10 cellular contexts compared by ENCODE assay signal in genomic region chr9:79257215-79257614, GRCh38.
DNase-seq lines count a peak whose midpoint lies in the region; ATAC-seq and TF ChIP-seq lines count a peak whose summit lies in the region.
"Had no signal": no experiment of that assay in that cellular context is flagged by ENCODE, and none has a peak within 500 bp of the region (broad histone marks: within the 10 kb centered on the region; RNA-seq: fewer than 3 reads in every experiment).

No MANE protein-coding gene starts in this region.

- intact Hi-C loops in dorsolateral prefrontal cortex (cut with DNase I), result loop anchor here in 1 of 2 donors (10.0 kb wide), 1 partner anchor 812 kb away; no protein-coding TSS in a partner anchor

- DNase-seq in A172 (ENCODE audit: low spot score), result peak; percentile 18
- peak; percentile 83 for DNase-seq in HEK293T (ENCODE audit: extremely low spot score)
- DNase-seq in dorsolateral prefrontal cortex, result peak in 3 of 10 donors; percentile 36 to 44 (median 38)
- no peak for DNase-seq in KBM-7
- DNase-seq in COLO668 (lab: John Stamatoyannopoulos, UW; ENCODE audit: unreplicated experiment), result no peak

- ATAC-seq in GM19395 (IDR thresholded peaks at IDR 0.05; ENCODE audit: unreplicated experiment), result no peak
- ATAC-seq in esophagus mucosa, result no peak
- ATAC-seq: activated T-helper 17 cell treated with anti-CD3 and anti-CD28 coated beads, Interleukin-2, amount 50 U/mL, for 72 hours; GM12878 had no signal

- H3K4me3 ChIP-seq in dorsolateral prefrontal cortex, result peak overlapping the region in 58 of 59 donors; percentile 2 to 62 (median 42)
- H3K4me3 ChIP-seq in mucosa of rectum (ENCODE audit: low read length in 2 of 2), result peak overlapping the region; percentile 11 to 44
- H3K4me3 ChIP-seq: GM12878 had no signal

- H3K9me3 ChIP-seq in mucosa of rectum (ENCODE audit: control insufficient read depth in 2 of 2, low read length in 2 of 2), result no peaks in the 10 kb centered on the region

- POLR2A ChIA-PET in HEK293T (lab: Yijun Ruan, JAX), result interaction anchor here (0.8 to 4.1 kb wide), 6 partner anchors 12 to 314 kb away, joined by 3 to 59 read pairs (median 4); partner anchors contain the start of gene TLE4

- H3K27ac ChIP-seq in dorsolateral prefrontal cortex (peak overlapping the region in 23 of 59 donors; percentile 2 to 67 (median 26)), mucosa of rectum (ENCODE audit: low read depth in 2 of 2, low read length in 2 of 2) (no peak overlapping the region)

- no peak overlapping the region for H3K9ac ChIP-seq in mucosa of rectum (ENCODE audit: low read depth in 1 of 2, low read length in 2 of 2)

- CTCF ChIA-PET in HEK293T (lab: Yijun Ruan, JAX), result interaction anchor here (0.8 to 1.3 kb wide), 2 partner anchors 35 to 127 kb away, joined by 3 read pairs; no protein-coding TSS in a partner anchor

- no peaks in the 10 kb centered on the region for H3K36me3 ChIP-seq in mucosa of rectum (ENCODE audit: control insufficient read depth in 2 of 2, insufficient read depth in 2 of 2, low read length in 2 of 2)

- peaks cover 0 to 8% of the 10 kb centered on the region in 2 donors for H3K4me1 ChIP-seq in mucosa of rectum (ENCODE audit: control insufficient read depth in 2 of 2, insufficient read depth in 2 of 2, low read length in 2 of 2)

- in situ Hi-C loops in KBM-7 (cut with MboI; ENCODE audit: low pct_unique_long_range_greater_than_20kb, low sequenced_read_pairs), result no loop called here

- TF ChIP-seq CTCF in dorsolateral prefrontal cortex (IDR thresholded peaks at IDR 0.05 in 54 of 56, conservative IDR thresholded peaks at IDR 0.05 in 2 of 56; ENCODE audit: low read depth in 1 of 56, partially characterized antibody in 56 of 56), result no peak

- H3K27me3 ChIP-seq in dorsolateral prefrontal cortex, result peaks cover 0 to 36% (median 3%) of the 10 kb centered on the region in 45 donors
- H3K27me3 ChIP-seq in mucosa of rectum (ENCODE audit: control insufficient read depth in 2 of 2, insufficient read depth in 2 of 2, low read length in 2 of 2), result peaks cover 13 to 14% of the 10 kb centered on the region in 2 donors

TF ChIP-seq in HEK293T, 16 proteins besides CTCF, POLR2A, EP300 and RAD21:
- TF ChIP-seq NFRKB (IDR thresholded peaks at IDR 0.05) (no peak), ZNF384 (IDR thresholded peaks at IDR 0.05) (no peak)
TF ChIP-seq in HEK293T: peak in this region for 0.

Comparison
In these comparisons a context has a peak if more than half of its experiments do, and no peak if none do; other contexts are left out.
1. DNase-seq: peak in A172 (single experiment) and HEK293T (single experiment); none in KBM-7 (single experiment) and COLO668 (single experiment).